ENCODE assay signal across 22 cellular contexts in genomic region chr1:108758782-108759181, GRCh38. TPM values are rescaled to one million over a fixed set of nuclear protein-coding genes. Genes with fewer than 3 reads are reported as not detected.
DNase-seq lines count a peak whose midpoint lies in the region; ATAC-seq and TF ChIP-seq lines count a peak whose summit lies in the region.
"Had no signal": no experiment of that assay in that cellular context is flagged by ENCODE, and none has a peak within 500 bp of the region (broad histone marks: within the 10 kb centered on the region; RNA-seq: fewer than 3 reads in every experiment).

No MANE protein-coding gene starts in this region.

- H3K4me2 ChIP-seq in IMR-90 (ENCODE audit: low read depth, low read length): no peak overlapping the region
- H3K4me2 ChIP-seq: GM23338 had no signal

- H3K27ac ChIP-seq in IMR-90 (ENCODE audit: insufficient read depth, low read length) (no peak overlapping the region), dorsolateral prefrontal cortex (peak overlapping the region in 58 of 59 donors; percentile 8 to 92 (median 80)), substantia nigra (ENCODE audit: low read depth, low read length, poor library complexity, severe bottlenecking) (peak overlapping the region; percentile 23)

- H3K9ac ChIP-seq in IMR-90 (ENCODE audit: low read depth, low read length): no peak overlapping the region

- H3K4me3 ChIP-seq in IMR-90 (ENCODE audit: insufficient read depth, low read depth, low read length) (no peak overlapping the region), dorsolateral prefrontal cortex (peak overlapping the region in 12 of 59 donors; percentile 2 to 34 (median 14))
- H3K4me3 ChIP-seq: GM12878, GM23338 had no signal

- no peak for TF ChIP-seq RAD21 in IMR-90 (IDR thresholded peaks at IDR 0.05; ENCODE audit: low read length)

- H3K36me3 ChIP-seq in IMR-90 (ENCODE audit: control insufficient read depth, insufficient read depth, low read length): peaks cover 23% of the 10 kb centered on the region

- H3K27me3 ChIP-seq in IMR-90 (ENCODE audit: control insufficient read depth, insufficient read depth, low read length): no peaks in the 10 kb centered on the region
- H3K27me3 ChIP-seq in dorsolateral prefrontal cortex: no peaks in the 10 kb centered on the region

- in situ Hi-C loops in IMR-90 (cut with MboI; ENCODE audit: low sequenced_read_pairs) (no loop called here), SK-MEL-5 (cut with HindIII; ENCODE audit: low pct_unique_long_range_greater_than_20kb, low sequenced_read_pairs) (no loop called here)

- CTCF ChIA-PET in IMR-90 (lab: Yijun Ruan, JAX): no interaction called here

- BruUV-seq in IMR-90 (replicated peaks; lab: Mats Ljungman, UMichigan): no TSS peak

- dilution Hi-C loops in IMR-90 (cut with HindIII; ENCODE audit: low sequenced_read_pairs, unreplicated experiment): no loop called here

- H3K79me1 ChIP-seq in IMR-90 (ENCODE audit: low read depth in 1 of 2, low read length in 2 of 2): peaks cover 7 to 14% of the 10 kb centered on the region in 2 experiments; a peak in 3 of 4 replicates

- H2BK15ac ChIP-seq in IMR-90 (ENCODE audit: low read depth, low read length): no peak overlapping the region

- H3K9me1 ChIP-seq in IMR-90 (ENCODE audit: insufficient read depth, low read length): no peaks in the 10 kb centered on the region; the same call in 1 of the 2 replicates

- no peak overlapping the region for H2AFZ ChIP-seq in IMR-90 (replicated peaks; ENCODE audit: low read length, poor library complexity)
- H2AFZ ChIP-seq: GM23338 had no signal

- H2AK9ac ChIP-seq in IMR-90 (replicated peaks; ENCODE audit: low read depth, low read length, poor library complexity): no peak overlapping the region

- no peaks in the 10 kb centered on the region for H4K20me1 ChIP-seq in IMR-90 (ENCODE audit: insufficient read depth, low read length)

- TF ChIP-seq CTCF in IMR-90 (conservative IDR thresholded peaks at IDR 0.05; ENCODE audit: low read depth, low read length) (no peak), dorsolateral prefrontal cortex (IDR thresholded peaks at IDR 0.05 in 54 of 56, conservative IDR thresholded peaks at IDR 0.05 in 2 of 56; ENCODE audit: low read depth in 1 of 56, partially characterized antibody in 56 of 56) (peak in 1 of 56 donors; percentile 13)

- intact Hi-C loops in IMR-90 (cut with micrococcal nuclease): no loop called here
- intact Hi-C loops in dorsolateral prefrontal cortex (cut with DNase I): no loop called here

- H3K4me1 ChIP-seq in IMR-90 (ENCODE audit: control insufficient read depth, insufficient read depth, low read length): no peaks in the 10 kb centered on the region
- H3K4me1 ChIP-seq: Caco-2 had no signal

- H4K91ac ChIP-seq in IMR-90 (ENCODE audit: insufficient read depth, low read depth, low read length): no peak overlapping the region

- H2AK5ac ChIP-seq in IMR-90 (ENCODE audit: low read depth, low read length): no peak overlapping the region

- H3K9me3 ChIP-seq in IMR-90 (ENCODE audit: control insufficient read depth, insufficient read depth, low read length): no peaks in the 10 kb centered on the region
- H3K9me3 ChIP-seq: Caco-2 had no signal

- POLR2A ChIA-PET in IMR-90 (lab: Charles Lee; ENCODE audit: unreplicated experiment): no interaction called here

- ATAC-seq in IMR-90 (ENCODE audit: low read depth): no peak
- ATAC-seq: GM12878, GM23338, HCT116, HepG2, PC-3 had no signal

- H3K14ac ChIP-seq in IMR-90 (replicated peaks; ENCODE audit: low read depth, low read length): no peak overlapping the region

- no peak overlapping the region for H4K8ac ChIP-seq in IMR-90 (ENCODE audit: low read depth in 2 of 2, low read length in 2 of 2)

- no peak overlapping the region for H3K4ac ChIP-seq in IMR-90 (ENCODE audit: low read depth, low read length)

- DNase-seq in IMR-90: no peak
- DNase-seq in SK-MEL-5 (ENCODE audit: low read depth, low spot score): peak; percentile 53
- no peak for DNase-seq in dorsolateral prefrontal cortex
- no peak for DNase-seq in substantia nigra (lab: John Stamatoyannopoulos, UW)
- DNase-seq in 8988T: no peak
- no peak for DNase-seq in CD1c-positive myeloid dendritic cell (ENCODE audit: extremely low spot score)
- no peak for DNase-seq in DMS79 treated with DMSO at 0.1 percent for 48 hours (lab: John Stamatoyannopoulos, UW)
- DNase-seq: ACHN, AML-193, Caco-2, DMS53, NCI-H1048, NCI-H1436 treated with DMSO at 0.1 percent for 48 hours, NCI-H2081 treated with DMSO at 0.1 percent for 48 hours, NCI-H345, PC-3 had no signal

- H3K18ac ChIP-seq in IMR-90 (ENCODE audit: low read depth, low read length): no peak overlapping the region

- no peak overlapping the region for H4K5ac ChIP-seq in IMR-90 (ENCODE audit: low read depth, low read length)

- H3K23ac ChIP-seq in IMR-90 (ENCODE audit: low read depth, low read length): no peak overlapping the region

- H2BK20ac ChIP-seq in IMR-90 (ENCODE audit: low read depth, low read length): no peak overlapping the region

- H3K56ac ChIP-seq in IMR-90 (ENCODE audit: extremely low read depth, insufficient read depth, low read length): no peak overlapping the region

- no peak overlapping the region for H2BK120ac ChIP-seq in IMR-90 (ENCODE audit: low read depth, low read length)

- no peak for TF ChIP-seq POLR2A in IMR-90 (IDR thresholded peaks at IDR 0.05; ENCODE audit: low read depth, low read length)

- peak overlapping the region; percentile 69 for H2BK5ac ChIP-seq in IMR-90 (ENCODE audit: low read depth, low read length, poor library complexity, severe bottlenecking)

TF ChIP-seq in IMR-90, 13 proteins besides CTCF, POLR2A, EP300 and RAD21:
- TF ChIP-seq CEBPB (IDR thresholded peaks at IDR 0.05; ENCODE audit: low read depth, low read length): no peak
- TF ChIP-seq CHD1 (IDR thresholded peaks at IDR 0.05; ENCODE audit: low read depth, low read length): no peak

RNA-seq across cellular contexts. Expression of gene STXBP3, which starts 12.3 kb away (rescaled TPM):
- 19.7 and 38.3 TPM in 2 replicates for total RNA-seq in IMR-90 (2012; rRNA removed)
- polyA plus RNA-seq in IMR-90 (2012; rRNA removed): 14.2 and 19.1 TPM in 2 replicates
- polyA plus RNA-seq in IMR-90 (2012; cell fraction: cytosol; rRNA removed): 2.3 and 4.0 TPM in 2 replicates
- polyA plus RNA-seq in IMR-90 (2012; cell fraction: nucleus; rRNA removed; ENCODE audit: low replicate concordance): 13.0 and 19.9 TPM in 2 replicates
- 40.2 and 44.7 TPM in 2 replicates for total RNA-seq in SK-MEL-5 (2014; rRNA removed; shearing (Covaris generic))
- 26.1 and 28.4 TPM in 2 replicates for polyA plus RNA-seq in SK-MEL-5 (2015; cell fraction: cytosol; rRNA removed)
- polyA plus RNA-seq in SK-MEL-5 (2015; cell fraction: nucleus; rRNA removed): 57.1 and 74.1 TPM in 2 replicates
- 100 to 1,000 TPM in 10 of 120 experiments, 10 to 100 TPM in 110; 46.9 to 162 (median 74.2) TPM for total RNA-seq in dorsolateral prefrontal cortex

RNA-seq across cellular contexts. Expression of gene FNDC7, which starts 46.1 kb away (rescaled TPM):
- under 0.01 TPM in 1 of 2 replicates, not detected in the other for total RNA-seq in IMR-90 (2012; rRNA removed)
- 0.06 TPM in 1 of 2 replicates, not detected in the other for polyA plus RNA-seq in IMR-90 (2012; rRNA removed)
- polyA plus RNA-seq in IMR-90 (2012; cell fraction: cytosol; rRNA removed): 0.01 and 0.04 TPM in 2 replicates
- 0.08 TPM in 2 replicates for polyA plus RNA-seq in IMR-90 (2012; cell fraction: nucleus; rRNA removed; ENCODE audit: low replicate concordance)
- total RNA-seq in SK-MEL-5 (2014; rRNA removed; shearing (Covaris generic)): not detected in 2 replicates
- not detected in 2 replicates for polyA plus RNA-seq in SK-MEL-5 (2015; cell fraction: cytosol; rRNA removed)
- 0.08 TPM in 1 of 2 replicates, not detected in the other for polyA plus RNA-seq in SK-MEL-5 (2015; cell fraction: nucleus; rRNA removed)
- total RNA-seq in dorsolateral prefrontal cortex: 1 to 10 TPM in 3 of 120 experiments, under 1 TPM in 91, not detected in 26; 0.13 to 1.1 (median 0.37) TPM
- total RNA-seq: Caco-2, GM12878, HepG2, MCF 10A, PC-3 had no signal
- polyA plus RNA-seq: CD14-positive monocyte, GM12878 had no signal
